Comparison of ENCODE assay signal across 23 cellular contexts in the genomic region with DNA sequence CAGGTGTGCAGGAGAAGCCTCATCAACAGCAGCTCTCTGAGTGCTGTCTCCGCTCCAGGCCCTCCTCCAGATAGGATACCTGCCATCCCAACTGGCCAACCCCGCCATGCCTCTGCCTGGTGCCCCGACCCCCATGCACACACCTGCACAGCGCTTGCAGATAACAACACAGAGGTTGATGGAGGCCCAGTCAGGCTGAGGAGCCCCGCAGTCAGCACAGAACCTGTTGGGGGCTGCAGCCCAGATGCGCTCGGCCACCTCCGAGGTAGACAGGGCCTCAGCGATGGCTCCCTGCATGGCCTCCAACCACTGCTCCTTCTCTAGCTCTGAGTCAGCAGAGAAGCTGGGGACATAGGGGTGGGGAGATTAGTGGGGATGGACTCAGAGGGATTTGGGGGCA.
"Had no signal": no experiment of that assay in that cellular context is flagged by ENCODE, and none has a peak within 500 bp of the region (broad histone marks: within the 10 kb centered on the region; RNA-seq: fewer than 3 reads in every experiment).

No MANE protein-coding gene starts in this region.

- H3K4me3 ChIP-seq: adrenal gland, ascending aorta, dorsolateral prefrontal cortex, heart left ventricle, mucosa of descending colon, pancreas, psoas muscle, transverse colon, uterus had no signal

- H3K9me3 ChIP-seq: adrenal gland, ascending aorta, heart left ventricle, mucosa of descending colon, pancreas, psoas muscle, transverse colon, uterus had no signal

- ATAC-seq: activated CD8-positive, alpha-beta memory T cell treated with anti-CD3 and anti-CD28 coated beads, Interleukin-2, amount 10 ng/mL, durations not matched to agents 7 days and 5 days; heart left ventricle; mucosa of descending colon; pancreas; psoas muscle; right cardiac atrium had no signal

- H3K4me1 Mint-ChIP-seq: activated CD4-positive, alpha-beta memory T cell treated with anti-CD3 and anti-CD28 coated beads, Interleukin-2, amount 10 ng/mL, durations not matched to agents 7 days and 5 days; activated CD8-positive, alpha-beta memory T cell treated with anti-CD3 and anti-CD28 coated beads, Interleukin-2, amount 10 ng/mL, durations not matched to agents 7 days and 5 days had no signal

- H3K27me3 ChIP-seq: adrenal gland, ascending aorta, brain microvascular endothelial cell, dorsolateral prefrontal cortex, heart left ventricle, pancreas, transverse colon, uterus had no signal

- H3K4me1 ChIP-seq: pancreas, psoas muscle had no signal

- H3K27ac Mint-ChIP-seq: activated CD4-positive, alpha-beta memory T cell treated with anti-CD3 and anti-CD28 coated beads, Interleukin-2, amount 10 ng/mL, durations not matched to agents 7 days and 5 days; activated CD8-positive, alpha-beta memory T cell treated with anti-CD3 and anti-CD28 coated beads, Interleukin-2, amount 10 ng/mL, durations not matched to agents 7 days and 5 days; activated naive CD8-positive, alpha-beta T cell; T-helper 1 cell treated with Interleukin-12 subunit alpha and Interleukin-12 subunit beta and Interleukin-4 antibody, amounts not matched to agents 30 μg/mL and 1 μg/mL, for 36 hours had no signal

- H3K4me3 Mint-ChIP-seq: activated CD4-positive, alpha-beta memory T cell treated with anti-CD3 and anti-CD28 coated beads, Interleukin-2, amount 10 ng/mL, durations not matched to agents 7 days and 5 days; activated CD8-positive, alpha-beta memory T cell treated with anti-CD3 and anti-CD28 coated beads, Interleukin-2, amount 10 ng/mL, durations not matched to agents 7 days and 5 days; activated naive CD8-positive, alpha-beta T cell; T-helper 1 cell treated with Interleukin-12 subunit alpha and Interleukin-12 subunit beta and Interleukin-4 antibody, amounts not matched to agents 30 μg/mL and 1 μg/mL, for 36 hours had no signal

- DNase-seq: activated CD4-positive, alpha-beta memory T cell treated with anti-CD3 and anti-CD28 coated beads, Interleukin-2, amount 10 ng/mL, durations not matched to agents 7 days and 5 days; activated CD4-positive, alpha-beta T cell treated with anti-CD3 and anti-CD28 coated beads for 48 hours; activated CD4-positive, CD25-positive, alpha-beta regulatory T cell; activated CD8-positive, alpha-beta memory T cell treated with anti-CD3 and anti-CD28 coated beads, Interleukin-2, amount 10 ng/mL, durations not matched to agents 7 days and 5 days; activated gamma-delta T cell treated with Interleukin-2 at 50 U/mL for 16 hours; activated T-cell treated with anti-CD3 and anti-CD28 coated beads for 4 hours; adrenal gland; brain microvascular endothelial cell; central memory CD4-positive, alpha-beta T cell; dorsolateral prefrontal cortex; heart left ventricle; mucosa of descending colon; pancreas; psoas muscle; stimulated activated CD4-positive, alpha-beta T cell treated with anti-CD3 and anti-CD28 coated beads, Interleukin-12 subunit alpha, Interleukin-12 subunit beta, amount 100 ng/mL, for 4 hours; stimulated activated CD4-positive, alpha-beta T cell treated with anti-CD3 and anti-CD28 coated beads, Interleukin-4, amount 100 ng/mL, for 4 hours; T1000; transverse colon; uterus had no signal

- H3K9me3 Mint-ChIP-seq: activated CD4-positive, alpha-beta memory T cell treated with anti-CD3 and anti-CD28 coated beads, Interleukin-2, amount 10 ng/mL, durations not matched to agents 7 days and 5 days; T-helper 1 cell treated with Interleukin-12 subunit alpha and Interleukin-12 subunit beta and Interleukin-4 antibody, amounts not matched to agents 30 μg/mL and 1 μg/mL, for 36 hours had no signal

- H3K36me3 ChIP-seq: uterus had no signal

- H3K27me3 Mint-ChIP-seq: activated CD4-positive, alpha-beta memory T cell treated with anti-CD3 and anti-CD28 coated beads, Interleukin-2, amount 10 ng/mL, durations not matched to agents 7 days and 5 days; activated CD8-positive, alpha-beta memory T cell treated with anti-CD3 and anti-CD28 coated beads, Interleukin-2, amount 10 ng/mL, durations not matched to agents 7 days and 5 days; activated naive CD8-positive, alpha-beta T cell had no signal

- H3K27ac ChIP-seq: ascending aorta, brain microvascular endothelial cell, dorsolateral prefrontal cortex, heart left ventricle, pancreas, psoas muscle, transverse colon, uterus had no signal
